Comparison of ENCODE assay signal across 23 cellular contexts in genomic region chr3:30895329-30895728, GRCh38. TPM values are rescaled to one million over a fixed set of nuclear protein-coding genes. Genes with fewer than 3 reads are reported as not detected.
DNase-seq lines count a peak whose midpoint lies in the region; ATAC-seq and TF ChIP-seq lines count a peak whose summit lies in the region.
"Had no signal": no experiment of that assay in that cellular context is flagged by ENCODE, and none has a peak within 500 bp of the region (broad histone marks: within the 10 kb centered on the region; RNA-seq: fewer than 3 reads in every experiment).

No MANE protein-coding gene starts in this region.

- H3K79me1 ChIP-seq in trophoblast cell (ENCODE audit: low read length): no peaks in the 10 kb centered on the region

- no peaks in the 10 kb centered on the region for H3K9me3 ChIP-seq in cardiac muscle cell (ENCODE audit: low read depth)
- H3K9me3 ChIP-seq in neural cell (ENCODE audit: low read length): no peaks in the 10 kb centered on the region
- no peaks in the 10 kb centered on the region for H3K9me3 ChIP-seq in trophoblast cell (ENCODE audit: insufficient read depth, low read depth, low read length)
- H3K9me3 ChIP-seq: BE2C, prostate gland had no signal

- H3K4me3 ChIP-seq in cardiac muscle cell (peak overlapping the region; percentile 41), neural cell (ENCODE audit: low read length) (peak overlapping the region; percentile 65), trophoblast cell (ENCODE audit: low read depth, low read length) (no peak overlapping the region)
- H3K4me3 ChIP-seq: K562 had no signal

- no peak overlapping the region for H4K12ac ChIP-seq in trophoblast cell (ENCODE audit: low read depth, low read length)

- H3K4me1 Mint-ChIP-seq in activated T-helper 17 cell treated with anti-CD3 and anti-CD28 coated beads, Interleukin-2, amount 50 U/mL, for 72 hours: peaks cover 17% of the 10 kb centered on the region
- H3K4me1 Mint-ChIP-seq in nephron progenitor cell: peaks cover 7% of the 10 kb centered on the region

- H2AFZ ChIP-seq in neural cell (ENCODE audit: low read depth, low read length) (no peak overlapping the region), trophoblast cell (ENCODE audit: insufficient read depth, low read length, poor library complexity) (no peak overlapping the region)

- H3K23ac ChIP-seq in trophoblast cell (ENCODE audit: low read length): no peak overlapping the region

- no peak overlapping the region for H3K9ac ChIP-seq in neural cell (ENCODE audit: low read length)
- H3K9ac ChIP-seq in trophoblast cell (ENCODE audit: low read length): no peak overlapping the region

- no peak overlapping the region for H2BK5ac ChIP-seq in trophoblast cell (ENCODE audit: low read depth, low read length, poor library complexity)

- intact Hi-C loops in Right ventricle myocardium inferior (cut with DNase I): no loop called here

- no peak overlapping the region for H2AK5ac ChIP-seq in trophoblast cell (ENCODE audit: low read length)

- H3K27me3 ChIP-seq in cardiac muscle cell (peaks cover 27% of the 10 kb centered on the region), neural cell (ENCODE audit: insufficient read depth, low read depth, low read length) (peaks cover 19% of the 10 kb centered on the region), trophoblast cell (ENCODE audit: insufficient read depth, low read length) (peaks cover 4% of the 10 kb centered on the region)

- H4K20me1 ChIP-seq in neural cell (ENCODE audit: insufficient read depth): no peaks in the 10 kb centered on the region

- no peak overlapping the region for H3K27ac ChIP-seq in cardiac muscle cell
- H3K27ac ChIP-seq in neural cell (ENCODE audit: low read length): no peak overlapping the region
- no peak overlapping the region for H3K27ac ChIP-seq in trophoblast cell (ENCODE audit: low read depth, low read length)
- H3K27ac ChIP-seq: prostate gland had no signal

- no peak for ATAC-seq in Right ventricle myocardium inferior
- no peak for ATAC-seq in activated T-helper 17 cell treated with anti-CD3 and anti-CD28 coated beads, Interleukin-2, amount 50 U/mL, for 72 hours (replicated peaks)
- no peak for ATAC-seq in GM21737 (IDR thresholded peaks at IDR 0.05; ENCODE audit: unreplicated experiment)
- ATAC-seq in HG02973 (IDR thresholded peaks at IDR 0.05; ENCODE audit: unreplicated experiment): no peak

- TF ChIP-seq CTCF in cardiac muscle cell (IDR thresholded peaks at IDR 0.05; ENCODE audit: low read depth, low read length) (no peak), neural cell (IDR thresholded peaks at IDR 0.05; ENCODE audit: poor library complexity, severe bottlenecking) (no peak), nephron progenitor cell (IDR thresholded peaks at IDR 0.05) (no peak)

- H3K4me3 Mint-ChIP-seq in activated T-helper 17 cell treated with anti-CD3 and anti-CD28 coated beads, Interleukin-2, amount 50 U/mL, for 72 hours: peak overlapping the region; percentile 53
- H3K4me3 Mint-ChIP-seq in nephron progenitor cell: no peak overlapping the region

- no peak overlapping the region for H2BK12ac ChIP-seq in trophoblast cell (ENCODE audit: low read length)

- no peak overlapping the region for H3K18ac ChIP-seq in trophoblast cell (ENCODE audit: low read length)

- no peaks in the 10 kb centered on the region for H3K79me2 ChIP-seq in neural cell (replicated peaks; ENCODE audit: insufficient read depth, low read length)
- H3K79me2 ChIP-seq in trophoblast cell (ENCODE audit: control insufficient read depth, insufficient read depth, low read length, poor library complexity): no peaks in the 10 kb centered on the region

- no peak for DNase-seq in cardiac muscle cell (ENCODE audit: low read depth in 1 of 2, low spot score in 1 of 2)
- DNase-seq in Right ventricle myocardium inferior (ENCODE audit: missing footprints): no peak
- no peak for DNase-seq in nephron progenitor cell
- DNase-seq in trophoblast cell: no peak
- DNase-seq: activated CD4-positive, alpha-beta T cell treated with anti-CD3 and anti-CD28 coated beads, Interleukin-2, amount 50 U/mL, for 4 hours; activated CD4-positive, CD25-positive, alpha-beta regulatory T cell; activated effector memory CD4-positive, alpha-beta T cell treated with Interleukin-2 at 50 U/mL for 16 hours; BE2C; effector CD8-positive, alpha-beta T cell; hippocampal formation; natural killer cell; NCI-H1105 treated with DMSO at 0.1 percent for 48 hours; NCI-H774; stimulated activated CD4-positive, alpha-beta T cell treated with anti-CD3 and anti-CD28 coated beads, Interleukin-1b, Interleukin-23, amount 100 ng/mL, for 48 hours; T-helper 9 cell had no signal

- H3K9me2 ChIP-seq in neural cell (ENCODE audit: insufficient read depth, low read length): no peaks in the 10 kb centered on the region

- H3K4me2 ChIP-seq in neural cell (ENCODE audit: low read length) (peak overlapping the region; percentile 6), trophoblast cell (ENCODE audit: low read length) (no peak overlapping the region)

- H3K36me3 ChIP-seq in cardiac muscle cell (no peaks in the 10 kb centered on the region), neural cell (ENCODE audit: insufficient read depth, low read length) (no peaks in the 10 kb centered on the region), trophoblast cell (ENCODE audit: control insufficient read depth in 1 of 2, insufficient read depth in 2 of 2, low read length in 2 of 2) (no peaks in the 10 kb centered on the region)
- H3K36me3 ChIP-seq: BE2C, prostate gland had no signal

- no peak overlapping the region for H2BK120ac ChIP-seq in trophoblast cell (ENCODE audit: insufficient read depth, low read length, poor library complexity)

- H3K4me1 ChIP-seq in cardiac muscle cell (ENCODE audit: low read depth) (peaks cover 10% of the 10 kb centered on the region), trophoblast cell (ENCODE audit: control insufficient read depth in 1 of 2, insufficient read depth in 2 of 2, low read length in 2 of 2) (peaks cover 6 to 8% of the 10 kb centered on the region in 2 experiments)
- H3K4me1 ChIP-seq: BE2C, prostate gland had no signal

- no peak overlapping the region for H4K8ac ChIP-seq in trophoblast cell (ENCODE audit: low read depth, low read length)

- H3K4ac ChIP-seq in trophoblast cell (ENCODE audit: low read depth, low read length): no peak overlapping the region

- no peaks in the 10 kb centered on the region for H3F3A ChIP-seq in neural cell (ENCODE audit: insufficient read depth, low read length, poor library complexity, severe bottlenecking)

- H3K14ac ChIP-seq in trophoblast cell (ENCODE audit: low read length): no peak overlapping the region

- no peaks in the 10 kb centered on the region for H3K36me3 Mint-ChIP-seq in activated T-helper 17 cell treated with anti-CD3 and anti-CD28 coated beads, Interleukin-2, amount 50 U/mL, for 72 hours (ENCODE audit: low read depth)
- H3K36me3 Mint-ChIP-seq in nephron progenitor cell (ENCODE audit: low read depth): no peaks in the 10 kb centered on the region
- H3K36me3 Mint-ChIP-seq: natural killer cell had no signal

- H3K9me3 Mint-ChIP-seq in activated T-helper 17 cell treated with anti-CD3 and anti-CD28 coated beads, Interleukin-2, amount 50 U/mL, for 72 hours: no peaks in the 10 kb centered on the region
- H3K9me3 Mint-ChIP-seq in nephron progenitor cell: no peaks in the 10 kb centered on the region
- H3K9me3 Mint-ChIP-seq: natural killer cell had no signal

- peaks cover 28% of the 10 kb centered on the region for H3K27me3 Mint-ChIP-seq in activated T-helper 17 cell treated with anti-CD3 and anti-CD28 coated beads, Interleukin-2, amount 50 U/mL, for 72 hours
- H3K27me3 Mint-ChIP-seq in nephron progenitor cell (ENCODE audit: low read depth, poor library complexity): peaks cover 53% of the 10 kb centered on the region

- no peak overlapping the region for H3K27ac Mint-ChIP-seq in activated T-helper 17 cell treated with anti-CD3 and anti-CD28 coated beads, Interleukin-2, amount 50 U/mL, for 72 hours
- H3K27ac Mint-ChIP-seq in nephron progenitor cell: no peak overlapping the region
- H3K27ac Mint-ChIP-seq: natural killer cell had no signal

- no peak for TF ChIP-seq RAD21 in neural cell (conservative IDR thresholded peaks at IDR 0.05)

- no peak overlapping the region for H4K91ac ChIP-seq in trophoblast cell (ENCODE audit: low read depth, low read length)

- peak; percentile 54 for TF ChIP-seq EP300 in neural cell (conservative IDR thresholded peaks at IDR 0.05; ENCODE audit: poor library complexity, severe bottlenecking)

- no CpG with 5 or more reads among the region's 5 CpGs for WGBS in trophoblast cell (ENCODE audit: extremely low coverage, insufficient coverage, insufficient read length)

TF ChIP-seq in neural cell, 6 proteins besides CTCF, POLR2A, EP300 and RAD21 (continues in another document):
- TF ChIP-seq, protein P1, sequence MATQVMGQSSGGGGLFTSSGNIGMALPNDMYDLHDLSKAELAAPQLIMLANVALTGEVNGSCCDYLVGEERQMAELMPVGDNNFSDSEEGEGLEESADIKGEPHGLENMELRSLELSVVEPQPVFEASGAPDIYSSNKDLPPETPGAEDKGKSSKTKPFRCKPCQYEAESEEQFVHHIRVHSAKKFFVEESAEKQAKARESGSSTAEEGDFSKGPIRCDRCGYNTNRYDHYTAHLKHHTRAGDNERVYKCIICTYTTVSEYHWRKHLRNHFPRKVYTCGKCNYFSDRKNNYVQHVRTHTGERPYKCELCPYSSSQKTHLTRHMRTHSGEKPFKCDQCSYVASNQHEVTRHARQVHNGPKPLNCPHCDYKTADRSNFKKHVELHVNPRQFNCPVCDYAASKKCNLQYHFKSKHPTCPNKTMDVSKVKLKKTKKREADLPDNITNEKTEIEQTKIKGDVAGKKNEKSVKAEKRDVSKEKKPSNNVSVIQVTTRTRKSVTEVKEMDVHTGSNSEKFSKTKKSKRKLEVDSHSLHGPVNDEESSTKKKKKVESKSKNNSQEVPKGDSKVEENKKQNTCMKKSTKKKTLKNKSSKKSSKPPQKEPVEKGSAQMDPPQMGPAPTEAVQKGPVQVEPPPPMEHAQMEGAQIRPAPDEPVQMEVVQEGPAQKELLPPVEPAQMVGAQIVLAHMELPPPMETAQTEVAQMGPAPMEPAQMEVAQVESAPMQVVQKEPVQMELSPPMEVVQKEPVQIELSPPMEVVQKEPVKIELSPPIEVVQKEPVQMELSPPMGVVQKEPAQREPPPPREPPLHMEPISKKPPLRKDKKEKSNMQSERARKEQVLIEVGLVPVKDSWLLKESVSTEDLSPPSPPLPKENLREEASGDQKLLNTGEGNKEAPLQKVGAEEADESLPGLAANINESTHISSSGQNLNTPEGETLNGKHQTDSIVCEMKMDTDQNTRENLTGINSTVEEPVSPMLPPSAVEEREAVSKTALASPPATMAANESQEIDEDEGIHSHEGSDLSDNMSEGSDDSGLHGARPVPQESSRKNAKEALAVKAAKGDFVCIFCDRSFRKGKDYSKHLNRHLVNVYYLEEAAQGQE (IDR thresholded peaks at IDR 0.05; ENCODE audit: borderline replicate concordance): no peak
- TF ChIP-seq SMC3 (conservative IDR thresholded peaks at IDR 0.05; ENCODE audit: poor library complexity): no peak
- TF ChIP-seq MXI1 (conservative IDR thresholded peaks at IDR 0.05; ENCODE audit: poor library complexity, severe bottlenecking): no peak

RNA-seq across cellular contexts. Expression of gene GADL1, which starts 0.9 kb away (rescaled TPM):
- total RNA-seq in cardiac muscle cell (10.8 and 13.5 TPM in 2 replicates), Right ventricle myocardium inferior (not detected)
- polyA plus RNA-seq in cardiac muscle cell (15.6 and 16.9 TPM in 2 replicates), neural cell (not detected in 2 replicates)
- total RNA-seq in activated T-helper 17 cell treated with anti-CD3 and anti-CD28 coated beads, Interleukin-2, amount 50 U/mL, for 72 hours: not detected
- not detected in 2 replicates for polyA minus RNA-seq in neural cell
- polyA plus RNA-seq in trophoblast cell (2013): 0.19 and 0.26 TPM in 2 replicates
- total RNA-seq: left ventricle myocardium superior, MCF 10A, natural killer cell, prostate gland had no signal
- polyA plus RNA-seq: K562 had no signal

Comparison
In these comparisons a context has a peak if more than half of its experiments do, and no peak if none do; other contexts are left out.
1. RNA of gene GADL1, which starts 0.9 kb away (total RNA-seq): 10.8 to 13.5 TPM in cardiac muscle cell; not detected in activated T-helper 17 cell treated with anti-CD3 and anti-CD28 coated beads, Interleukin-2, amount 50 U/mL, for 72 hours and not detected in Right ventricle myocardium inferior (single experiment); every median in the first group is over 10 times any median in the second.